ENCODE assay signal across 8 cellular contexts in genomic region chr5:179763215-179763945, GRCh38. TPM values are rescaled to one million over a fixed set of nuclear protein-coding genes. Genes with fewer than 3 reads are reported as not detected.
DNase-seq lines count a peak whose midpoint lies in the region; ATAC-seq, FAIRE-seq and TF ChIP-seq lines count a peak whose summit lies in the region.

No MANE protein-coding gene starts in this region.

- DNase-seq in A673 (ENCODE audit: low spot score) (peak; percentile 75), GM12864 (ENCODE audit: low read depth) (peak; percentile 36), KBM-7 (peak; percentile 66)
- peak; percentile 21 for DNase-seq in stimulated activated CD4-positive, alpha-beta T cell treated with anti-CD3 and anti-CD28 coated beads, Interleukin-12 subunit alpha, Interleukin-12 subunit beta, amount 100 ng/mL, for 4 hours

- H3K27ac Mint-ChIP-seq in brain, result peak overlapping the region; percentile 33 to 95 (median 85)

- no peak overlapping the region for H3K9ac ChIP-seq in SU-DHL-6 (ENCODE audit: low read length)

- 0 out of 2 replicates have a peak, but pooled peaks cover 5% of the 10 kb centered on the region for H4K20me1 ChIP-seq in SU-DHL-6 (ENCODE audit: low read depth, low read length)

- no peaks in the 10 kb centered on the region for H3K9me3 Mint-ChIP-seq in brain

- H3K27ac ChIP-seq in A673 (ENCODE audit: low read depth, low read length, poor library complexity, severe bottlenecking), result peak overlapping the region; percentile 10
- H3K27ac ChIP-seq in SU-DHL-6 (ENCODE audit: low read depth, low read length), result no peak overlapping the region

- H3K36me3 ChIP-seq in A673 (ENCODE audit: insufficient read depth, low read length, poor library complexity, severe bottlenecking) (peaks cover 23% of the 10 kb centered on the region), SU-DHL-6 (ENCODE audit: low read length) (0 out of 2 replicates have a peak, but pooled peaks cover 2% of the 10 kb centered on the region)

- peak overlapping the region; percentile 7 to 60 (median 40) for H3K4me3 Mint-ChIP-seq in brain

- intact Hi-C loops in A673 (cut with micrococcal nuclease; ENCODE audit: unreplicated experiment), result loop anchor here (2.0 kb wide), 1 partner anchor 33 kb away; no protein-coding TSS in a partner anchor

- no peaks in the 10 kb centered on the region for H3K9me3 ChIP-seq in A673 (ENCODE audit: low read depth, low read length, poor library complexity, severe bottlenecking)
- H3K9me3 ChIP-seq in SU-DHL-6 (ENCODE audit: insufficient read depth, low read length), result no peaks in the 10 kb centered on the region

- ATAC-seq in HG03521 (IDR thresholded peaks at IDR 0.05; ENCODE audit: unreplicated experiment), result no peak

- no peaks in the 10 kb centered on the region for H3K9me2 ChIP-seq in SU-DHL-6 (replicated peaks; ENCODE audit: insufficient read depth, low read length)

- TF ChIP-seq CTCF in A673 (conservative IDR thresholded peaks at IDR 0.05; ENCODE audit: low read depth, low read length) (peak; percentile 83), GM12864 (IDR thresholded peaks at IDR 0.05; ENCODE audit: low read depth, low read length, missing control alignments) (peak; percentile 79), SU-DHL-6 (IDR thresholded peaks at IDR 0.05; ENCODE audit: insufficient read depth, low read length, poor library complexity, severe bottlenecking) (peak; percentile 89), brain (conservative IDR thresholded peaks at IDR 0.05) (peak; percentile 24 to 86)

- H3K36me3 Mint-ChIP-seq in brain, result peaks cover 39% of the 10 kb centered on the region

- no peaks in the 10 kb centered on the region for H3K27me3 ChIP-seq in A673 (replicated peaks; ENCODE audit: insufficient read depth, low read depth, low read length, poor library complexity)
- H3K27me3 ChIP-seq in SU-DHL-6 (ENCODE audit: low read length), result no peaks in the 10 kb centered on the region

- POLR2A ChIA-PET in A673 (lab: Charles Lee; ENCODE audit: low non-redundant PET), result no interaction called here

- H3K79me2 ChIP-seq in SU-DHL-6 (ENCODE audit: insufficient read depth, low read length), result peaks cover 65% of the 10 kb centered on the region

- H3F3A ChIP-seq in SU-DHL-6 (ENCODE audit: insufficient read depth), result peaks cover 14% of the 10 kb centered on the region

- peaks cover 92% of the 10 kb centered on the region for H3K4me1 Mint-ChIP-seq in brain

- no peak overlapping the region for H3K4me2 ChIP-seq in SU-DHL-6 (ENCODE audit: low read depth, low read length, poor library complexity, severe bottlenecking)

- peak; percentile 79 for FAIRE-seq in islet of Langerhans (lab: Jason Lieb, UNC)

- no TSS peak for BruUV-seq in A673 (replicated peaks; lab: Mats Ljungman, UMichigan)

- in situ Hi-C loops in KBM-7 (cut with MboI; ENCODE audit: low pct_unique_long_range_greater_than_20kb, low sequenced_read_pairs), result no loop called here

- CTCF ChIA-PET in A673 (lab: Charles Lee), result interaction anchor here (0.6 to 1.3 kb wide), 4 partner anchors 8 to 553 kb away, joined by 3 to 5 read pairs (median 3); no protein-coding TSS in a partner anchor

- no peak overlapping the region for H2AFZ ChIP-seq in SU-DHL-6 (ENCODE audit: low read depth, low read length, severe bottlenecking)

- H3K4me1 ChIP-seq in A673 (ENCODE audit: insufficient read depth, low read length, poor library complexity, severe bottlenecking), result peaks cover 53% of the 10 kb centered on the region

- no peak overlapping the region for H3K4me3 ChIP-seq in A673 (ENCODE audit: low read depth, low read length, poor library complexity, severe bottlenecking)
- no peak overlapping the region for H3K4me3 ChIP-seq in GM12864 (ENCODE audit: low read depth, low read length)
- no peak overlapping the region for H3K4me3 ChIP-seq in SU-DHL-6 (ENCODE audit: insufficient read depth, low read length, poor library complexity, severe bottlenecking)

- H3K27me3 Mint-ChIP-seq in brain, result no peaks in the 10 kb centered on the region

RNA-seq across cellular contexts. Expression of gene LTC4S, which starts 30.4 kb away (rescaled TPM):
- total RNA-seq in A673 (2021), result 0.58 and 1.5 TPM in 2 replicates
- polyA plus RNA-seq in brain (ENCODE audit: insufficient read depth, low read depth, low replicate concordance), result 1.9 TPM

RNA-seq across cellular contexts. Expression of gene MAML1, which starts 30.8 kb away (rescaled TPM):
- 34.3 and 34.4 TPM in 2 replicates for total RNA-seq in A673 (2021)
- 20.0 TPM for polyA plus RNA-seq in brain (ENCODE audit: insufficient read depth, low read depth, low replicate concordance)

RNA-seq across cellular contexts. Expression of gene MGAT4B, which starts 43.3 kb away (rescaled TPM):
- 59.5 and 63.9 TPM in 2 replicates for total RNA-seq in A673 (2021)
- 174 TPM for polyA plus RNA-seq in brain (ENCODE audit: insufficient read depth, low read depth, low replicate concordance)

RNA-seq across cellular contexts. Expression of gene SQSTM1, which starts 57.3 kb away (rescaled TPM):
- 84.1 and 105 TPM in 2 replicates for total RNA-seq in A673 (2021)
- 235 TPM for polyA plus RNA-seq in brain (ENCODE audit: insufficient read depth, low read depth, low replicate concordance)

Comparison
In these comparisons a context has a peak if more than half of its experiments do, and no peak if none do; other contexts are left out.
1. DNase-seq: peak in every context shown above with its lines; median percentile 75 in A673; 66 in KBM-7; 36 in GM12864; 21 in stimulated activated CD4-positive, alpha-beta T cell treated with anti-CD3 and anti-CD28 coated beads, Interleukin-12 subunit alpha, Interleukin-12 subunit beta, amount 100 ng/mL, for 4 hours.